In genomic region chr14:75548544-75548943, GRCh38 we compare ENCODE assay signal across 17 cellular contexts. TPM values are rescaled to one million over a fixed set of nuclear protein-coding genes. Genes with fewer than 3 reads are reported as not detected.
DNase-seq lines count a peak whose midpoint lies in the region; ATAC-seq and TF ChIP-seq lines count a peak whose summit lies in the region.
"Had no signal": no experiment of that assay in that cellular context is flagged by ENCODE, and none has a peak within 500 bp of the region (broad histone marks: within the 10 kb centered on the region; RNA-seq: fewer than 3 reads in every experiment).

No MANE protein-coding gene starts in this region.

- peaks cover 34% of the 10 kb centered on the region for H3K4me1 Mint-ChIP-seq in activated CD4-positive, alpha-beta T cell treated with anti-CD3 and anti-CD28 coated beads, Interleukin-2, amount 10 ng/mL, durations not matched to agents 7 days and 5 days

- no peak overlapping the region for H3K27ac ChIP-seq in PC-3 (ENCODE audit: low read length)
- H3K27ac ChIP-seq: cardiac muscle cell, lower lobe of right lung, SJSA1, VCaP had no signal

- no peaks in the 10 kb centered on the region for H3K27me3 ChIP-seq in PC-3 (ENCODE audit: low read length)
- H3K27me3 ChIP-seq: cardiac muscle cell, SJSA1 had no signal

- H3K4me3 Mint-ChIP-seq in activated CD4-positive, alpha-beta T cell treated with anti-CD3 and anti-CD28 coated beads, Interleukin-2, amount 10 ng/mL, durations not matched to agents 7 days and 5 days, result no peak overlapping the region

- intact Hi-C loops in PC-3 (cut with micrococcal nuclease), result no loop called here

- no peaks in the 10 kb centered on the region for H3K9me2 ChIP-seq in PC-3 (replicated peaks; ENCODE audit: low read length)

- TF ChIP-seq CTCF in PC-3 (conservative IDR thresholded peaks at IDR 0.05; ENCODE audit: low read depth, low read length), result no peak

- no peaks in the 10 kb centered on the region for H3K4me1 ChIP-seq in PC-3 (ENCODE audit: insufficient read depth, low read length)
- H3K4me1 ChIP-seq: SJSA1 had no signal

- no peaks in the 10 kb centered on the region for H3F3A ChIP-seq in PC-3 (ENCODE audit: low read length, unreplicated experiment)

- POLR2A ChIA-PET in activated CD4-positive, alpha-beta T cell treated with anti-CD3 and anti-CD28 coated beads, Interleukin-2, amount 10 ng/mL, durations not matched to agents 7 days and 5 days (lab: Charles Lee), result no interaction called here
- POLR2A ChIA-PET in PC-3 (lab: Charles Lee; ENCODE audit: unreplicated experiment), result no interaction called here

- no peaks in the 10 kb centered on the region for H3K9me3 Mint-ChIP-seq in activated CD4-positive, alpha-beta T cell treated with anti-CD3 and anti-CD28 coated beads, Interleukin-2, amount 10 ng/mL, durations not matched to agents 7 days and 5 days

- no peak overlapping the region for H3K9ac ChIP-seq in PC-3 (ENCODE audit: low read length)

- H3K9me3 ChIP-seq in PC-3 (ENCODE audit: low read length), result no peaks in the 10 kb centered on the region
- H3K9me3 ChIP-seq: lower lobe of right lung, SJSA1 had no signal

- no peak overlapping the region for H3K4me2 ChIP-seq in PC-3 (ENCODE audit: low read length)

- H3K36me3 ChIP-seq in PC-3 (ENCODE audit: low read depth, low read length), result no peaks in the 10 kb centered on the region
- H3K36me3 ChIP-seq: cardiac muscle cell, lower lobe of right lung, SJSA1 had no signal

- H3K27me3 Mint-ChIP-seq in activated CD4-positive, alpha-beta T cell treated with anti-CD3 and anti-CD28 coated beads, Interleukin-2, amount 10 ng/mL, durations not matched to agents 7 days and 5 days, result no peaks in the 10 kb centered on the region

- peaks cover 27% of the 10 kb centered on the region for H3K36me3 Mint-ChIP-seq in activated CD4-positive, alpha-beta T cell treated with anti-CD3 and anti-CD28 coated beads, Interleukin-2, amount 10 ng/mL, durations not matched to agents 7 days and 5 days (ENCODE audit: low read depth)

- H3K79me2 ChIP-seq in PC-3 (ENCODE audit: low read length), result no peaks in the 10 kb centered on the region

- CTCF ChIA-PET in activated CD4-positive, alpha-beta T cell treated with anti-CD3 and anti-CD28 coated beads, Interleukin-2, amount 10 ng/mL, durations not matched to agents 7 days and 5 days (lab: Charles Lee), result interaction anchor here (1.2 to 2.3 kb wide), 4 partner anchors 12 to 19 kb away, joined by 3 to 13 read pairs (median 4); no protein-coding TSS in a partner anchor
- CTCF ChIA-PET in PC-3 (lab: Charles Lee), result no interaction called here

- peak overlapping the region; percentile 25 for H3K27ac Mint-ChIP-seq in activated CD4-positive, alpha-beta T cell treated with anti-CD3 and anti-CD28 coated beads, Interleukin-2, amount 10 ng/mL, durations not matched to agents 7 days and 5 days

- no TSS peak for BruUV-seq in PC-3 (replicated peaks; lab: Mats Ljungman, UMichigan)

- ATAC-seq in PC-3, result no peak
- ATAC-seq: lower lobe of right lung had no signal

- H3K4me3 ChIP-seq in PC-3 (ENCODE audit: low read length) (no peak overlapping the region), skeletal muscle cell (ENCODE audit: low read depth, low read length) (no peak overlapping the region)
- H3K4me3 ChIP-seq: cardiac muscle cell, lower lobe of right lung, SJSA1, skin epidermis had no signal

- no peaks in the 10 kb centered on the region for H4K20me1 ChIP-seq in PC-3 (ENCODE audit: low read length)

- DNase-seq in activated CD4-positive, alpha-beta T cell treated with anti-CD3 and anti-CD28 coated beads, Interleukin-2, amount 10 ng/mL, durations not matched to agents 7 days and 5 days, result no peak
- no peak for DNase-seq in activated CD4-positive, alpha-beta T cell treated with anti-CD3 and anti-CD28 coated beads for 4 hours
- DNase-seq in PC-3, result peak; percentile 17
- DNase-seq in fibroblast of peridontal ligament (ENCODE audit: extremely low read depth), result peak; percentile 33
- DNase-seq in skeletal muscle cell (ENCODE audit: low read depth), result peak; percentile 43
- DNase-seq in RKO (ENCODE audit: low spot score), result no peak
- no peak for DNase-seq in SW 1271 (lab: John Stamatoyannopoulos, UW)
- no peak for DNase-seq in midbrain (lab: John Stamatoyannopoulos, UW)
- DNase-seq: activated effector memory CD4-positive, alpha-beta T cell treated with Interleukin-2 at 50 U/mL for 16 hours; lower lobe of right lung; NK-92 treated with Interleukin-12 subunit alpha and Interleukin-12 subunit beta, amount 100 ng/mL, for 24 hours had no signal

- no peak overlapping the region for H2AFZ ChIP-seq in PC-3 (ENCODE audit: low read length)

RNA-seq across cellular contexts. Expression of gene BATF, which starts 26.3 kb away (rescaled TPM):
- total RNA-seq in activated CD4-positive, alpha-beta T cell treated with anti-CD3 and anti-CD28 coated beads, Interleukin-2, amount 10 ng/mL, durations not matched to agents 7 days and 5 days, result 10 to 100 TPM; 39.4 to 41.0 TPM
- not detected in 2 replicates for total RNA-seq in PC-3 (2014; rRNA removed)
- total RNA-seq: A673, cardiac muscle cell, epithelial cell of proximal tubule, SJSA1 had no signal

RNA-seq across cellular contexts. Expression of gene FLVCR2, which starts 29.9 kb away (rescaled TPM):
- total RNA-seq in activated CD4-positive, alpha-beta T cell treated with anti-CD3 and anti-CD28 coated beads, Interleukin-2, amount 10 ng/mL, durations not matched to agents 7 days and 5 days, result 1 to 10 TPM; 1.1 to 6.2 TPM
- total RNA-seq in PC-3 (2014; rRNA removed), result 1.8 and 3.9 TPM in 2 replicates

Comparison
In these comparisons a context has a peak if more than half of its experiments do, and no peak if none do; other contexts are left out.
1. DNase-seq: peak in PC-3 (single experiment), fibroblast of peridontal ligament (single experiment) and skeletal muscle cell (single experiment); none in activated CD4-positive, alpha-beta T cell treated with anti-CD3 and anti-CD28 coated beads, Interleukin-2, amount 10 ng/mL, durations not matched to agents 7 days and 5 days (single experiment), activated CD4-positive, alpha-beta T cell treated with anti-CD3 and anti-CD28 coated beads for 4 hours (0 of 2), RKO (single experiment), SW 1271 (0 of 2) and midbrain (single experiment).
2. RNA of gene BATF, which starts 26.3 kb away (total RNA-seq): 39.4 to 41.0 TPM in activated CD4-positive, alpha-beta T cell treated with anti-CD3 and anti-CD28 coated beads, Interleukin-2, amount 10 ng/mL, durations not matched to agents 7 days and 5 days; not detected in PC-3; every median in the first group is over 10 times any median in the second.